ENCODE assay signal across 1 cellular context in the genomic region with DNA sequence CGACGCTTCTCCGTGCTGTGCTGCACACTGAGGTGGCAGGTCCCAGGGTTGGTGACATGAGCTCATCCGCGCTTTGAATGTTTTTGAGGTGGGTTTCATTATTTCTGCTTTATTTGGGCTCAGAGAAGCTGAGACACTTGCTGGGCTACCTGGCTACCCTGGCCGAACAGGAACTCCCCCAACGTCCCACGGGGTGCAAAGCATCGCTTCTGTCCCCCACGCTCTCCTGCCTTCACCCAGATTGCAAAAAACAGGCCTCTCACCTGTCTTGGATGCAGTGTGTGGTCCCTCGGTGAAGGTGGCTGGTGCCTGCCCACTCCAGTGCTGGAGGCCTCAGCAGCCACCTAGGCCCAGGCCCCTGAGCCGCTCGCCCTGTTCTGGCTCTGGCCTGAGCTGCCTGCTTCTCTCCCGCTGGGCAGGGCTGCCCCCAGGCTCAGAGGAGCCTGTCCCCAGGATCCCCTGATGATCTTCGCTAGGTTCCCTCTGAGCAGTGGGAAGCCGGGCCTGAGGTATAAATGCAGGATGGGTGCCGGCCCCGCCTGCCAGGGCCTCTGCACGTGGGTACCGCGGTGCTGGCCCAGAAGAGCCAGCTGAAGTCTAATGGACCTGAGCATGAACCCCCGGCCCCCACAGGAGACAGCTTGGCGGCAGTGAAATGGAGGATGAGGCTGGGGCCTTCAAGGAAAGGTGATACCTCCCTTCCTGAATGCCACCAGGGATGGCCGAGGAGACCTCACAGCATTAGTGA.
TF ChIP-seq lines count a peak whose summit lies in the region.

No MANE protein-coding gene starts in this region.

TF ChIP-seq in WTC11, 78 proteins besides CTCF, POLR2A, EP300 and RAD21 (continued from another document):
- TF ChIP-seq, protein P1, sequence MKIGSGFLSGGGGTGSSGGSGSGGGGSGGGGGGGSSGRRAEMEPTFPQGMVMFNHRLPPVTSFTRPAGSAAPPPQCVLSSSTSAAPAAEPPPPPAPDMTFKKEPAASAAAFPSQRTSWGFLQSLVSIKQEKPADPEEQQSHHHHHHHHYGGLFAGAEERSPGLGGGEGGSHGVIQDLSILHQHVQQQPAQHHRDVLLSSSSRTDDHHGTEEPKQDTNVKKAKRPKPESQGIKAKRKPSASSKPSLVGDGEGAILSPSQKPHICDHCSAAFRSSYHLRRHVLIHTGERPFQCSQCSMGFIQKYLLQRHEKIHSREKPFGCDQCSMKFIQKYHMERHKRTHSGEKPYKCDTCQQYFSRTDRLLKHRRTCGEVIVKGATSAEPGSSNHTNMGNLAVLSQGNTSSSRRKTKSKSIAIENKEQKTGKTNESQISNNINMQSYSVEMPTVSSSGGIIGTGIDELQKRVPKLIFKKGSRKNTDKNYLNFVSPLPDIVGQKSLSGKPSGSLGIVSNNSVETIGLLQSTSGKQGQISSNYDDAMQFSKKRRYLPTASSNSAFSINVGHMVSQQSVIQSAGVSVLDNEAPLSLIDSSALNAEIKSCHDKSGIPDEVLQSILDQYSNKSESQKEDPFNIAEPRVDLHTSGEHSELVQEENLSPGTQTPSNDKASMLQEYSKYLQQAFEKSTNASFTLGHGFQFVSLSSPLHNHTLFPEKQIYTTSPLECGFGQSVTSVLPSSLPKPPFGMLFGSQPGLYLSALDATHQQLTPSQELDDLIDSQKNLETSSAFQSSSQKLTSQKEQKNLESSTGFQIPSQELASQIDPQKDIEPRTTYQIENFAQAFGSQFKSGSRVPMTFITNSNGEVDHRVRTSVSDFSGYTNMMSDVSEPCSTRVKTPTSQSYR (CRISPR knock-in tag; IDR thresholded peaks at IDR 0.05), result no peak
- no peak for TF ChIP-seq SMAD3 (CRISPR knock-in tag; IDR thresholded peaks at IDR 0.05; ENCODE audit: borderline replicate concordance)
- no peak for TF ChIP-seq NR2C2 (CRISPR knock-in tag; IDR thresholded peaks at IDR 0.05)
- TF ChIP-seq, protein P2, sequence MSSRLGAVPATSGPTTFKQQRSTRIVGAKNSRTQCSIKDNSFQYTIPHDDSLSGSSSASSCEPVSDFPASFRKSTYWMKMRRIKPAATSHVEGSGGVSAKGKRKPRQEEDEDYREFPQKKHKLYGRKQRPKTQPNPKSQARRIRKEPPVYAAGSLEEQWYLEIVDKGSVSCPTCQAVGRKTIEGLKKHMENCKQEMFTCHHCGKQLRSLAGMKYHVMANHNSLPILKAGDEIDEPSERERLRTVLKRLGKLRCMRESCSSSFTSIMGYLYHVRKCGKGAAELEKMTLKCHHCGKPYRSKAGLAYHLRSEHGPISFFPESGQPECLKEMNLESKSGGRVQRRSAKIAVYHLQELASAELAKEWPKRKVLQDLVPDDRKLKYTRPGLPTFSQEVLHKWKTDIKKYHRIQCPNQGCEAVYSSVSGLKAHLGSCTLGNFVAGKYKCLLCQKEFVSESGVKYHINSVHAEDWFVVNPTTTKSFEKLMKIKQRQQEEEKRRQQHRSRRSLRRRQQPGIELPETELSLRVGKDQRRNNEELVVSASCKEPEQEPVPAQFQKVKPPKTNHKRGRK (CRISPR knock-in tag; IDR thresholded peaks at IDR 0.05; ENCODE audit: borderline replicate concordance), result no peak
- TF ChIP-seq, protein P3, sequence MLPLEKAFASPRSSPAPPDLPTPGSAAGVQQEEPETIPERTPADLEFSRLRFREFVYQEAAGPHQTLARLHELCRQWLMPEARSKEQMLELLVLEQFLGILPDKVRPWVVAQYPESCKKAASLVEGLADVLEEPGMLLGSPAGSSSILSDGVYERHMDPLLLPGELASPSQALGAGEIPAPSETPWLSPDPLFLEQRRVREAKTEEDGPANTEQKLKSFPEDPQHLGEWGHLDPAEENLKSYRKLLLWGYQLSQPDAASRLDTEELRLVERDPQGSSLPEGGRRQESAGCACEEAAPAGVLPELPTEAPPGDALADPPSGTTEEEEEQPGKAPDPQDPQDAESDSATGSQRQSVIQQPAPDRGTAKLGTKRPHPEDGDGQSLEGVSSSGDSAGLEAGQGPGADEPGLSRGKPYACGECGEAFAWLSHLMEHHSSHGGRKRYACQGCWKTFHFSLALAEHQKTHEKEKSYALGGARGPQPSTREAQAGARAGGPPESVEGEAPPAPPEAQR (CRISPR knock-in tag; IDR thresholded peaks at IDR 0.05), result no peak
- TF ChIP-seq RELA (CRISPR knock-in tag; IDR thresholded peaks at IDR 0.05; ENCODE audit: borderline replicate concordance), result no peak
- TF ChIP-seq, protein P4, sequence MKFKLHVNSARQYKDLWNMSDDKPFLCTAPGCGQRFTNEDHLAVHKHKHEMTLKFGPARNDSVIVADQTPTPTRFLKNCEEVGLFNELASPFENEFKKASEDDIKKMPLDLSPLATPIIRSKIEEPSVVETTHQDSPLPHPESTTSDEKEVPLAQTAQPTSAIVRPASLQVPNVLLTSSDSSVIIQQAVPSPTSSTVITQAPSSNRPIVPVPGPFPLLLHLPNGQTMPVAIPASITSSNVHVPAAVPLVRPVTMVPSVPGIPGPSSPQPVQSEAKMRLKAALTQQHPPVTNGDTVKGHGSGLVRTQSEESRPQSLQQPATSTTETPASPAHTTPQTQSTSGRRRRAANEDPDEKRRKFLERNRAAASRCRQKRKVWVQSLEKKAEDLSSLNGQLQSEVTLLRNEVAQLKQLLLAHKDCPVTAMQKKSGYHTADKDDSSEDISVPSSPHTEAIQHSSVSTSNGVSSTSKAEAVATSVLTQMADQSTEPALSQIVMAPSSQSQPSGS (CRISPR knock-in tag; IDR thresholded peaks at IDR 0.05; ENCODE audit: borderline replicate concordance, low read depth), result no peak
- TF ChIP-seq CREB1 (CRISPR knock-in tag; IDR thresholded peaks at IDR 0.05), result no peak
- TF ChIP-seq ETV6 (CRISPR knock-in tag; IDR thresholded peaks at IDR 0.05), result no peak
- no peak for TF ChIP-seq ZNF423 (CRISPR knock-in tag; IDR thresholded peaks at IDR 0.05)
- no peak for TF ChIP-seq ZNF263 (CRISPR knock-in tag; IDR thresholded peaks at IDR 0.05; ENCODE audit: low read depth)
- no peak for TF ChIP-seq ZNF671 (CRISPR knock-in tag; IDR thresholded peaks at IDR 0.05)
